Comparison of ENCODE assay signal across 8 cellular contexts in genomic region chr21:45542242-45542666, GRCh38. TPM values are rescaled to one million over a fixed set of nuclear protein-coding genes. Genes with fewer than 3 reads are reported as not detected.
A peak's percentile ranks its signal among the peaks of the same experiment; 100 is the strongest.
DNase-seq lines count a peak whose midpoint lies in the region; ATAC-seq and TF ChIP-seq lines count a peak whose summit lies in the region.

TSS of gene SLC19A1 (minus strand) at chr21:45542440. CDS start at chr21:45537959, 4,481 bp downstream.

- ATAC-seq in HG03064 (IDR thresholded peaks at IDR 0.05; ENCODE audit: low read depth, unreplicated experiment) (peak; percentile 57), natural killer cell (peak; percentile 89 to 93 (median 90))
- peak; percentile 87 to 88 for ATAC-seq in activated T-cell treated with anti-CD3 and anti-CD28 coated beads, Interleukin-2, amount 50 U/mL, for 72 hours (replicated peaks in 1 of 2)

- peak within 1 kb of the TSS; percentile 64 to 87 (median 85) for H3K27ac ChIP-seq in stomach

- intact Hi-C loops in natural killer cell (cut with micrococcal nuclease) (no loop called here), stomach (cut with DNase I; ENCODE audit: low total_unique reads) (no loop called here)

- no peak within 1 kb of the TSS for H3K27ac Mint-ChIP-seq in activated T-cell treated with anti-CD3 and anti-CD28 coated beads, Interleukin-2, amount 50 U/mL, for 72 hours
- H3K27ac Mint-ChIP-seq in natural killer cell = peak within 1 kb of the TSS in 1 of 2 donors; percentile 29

- H3K36me3 ChIP-seq in stomach = no peaks in the 10 kb centered on the region

- H3K4me1 Mint-ChIP-seq in activated T-cell treated with anti-CD3 and anti-CD28 coated beads, Interleukin-2, amount 50 U/mL, for 72 hours (ENCODE audit: low read depth) = peaks cover 21% of the 10 kb centered on the region
- peaks cover 0 to 4% of the 10 kb centered on the region in 2 donors for H3K4me1 Mint-ChIP-seq in natural killer cell

- no peaks in the 10 kb centered on the region for H3K9me3 ChIP-seq in stomach

- TF ChIP-seq EP300 in stomach (IDR thresholded peaks at IDR 0.05) = no peak

- H3K4me1 ChIP-seq in stomach = peaks cover 14 to 46% (median 30%) of the 10 kb centered on the region in 4 donors

- DNase-seq in NCI-H82 (lab: John Stamatoyannopoulos, UW) (peak; percentile 79), NCI-H82 treated with DMSO at 0.1 percent for 48 hours (lab: John Stamatoyannopoulos, UW; ENCODE audit: unreplicated experiment) (no peak), OCI-M1 (lab: John Stamatoyannopoulos, UW) (peak; percentile 82), fibroblast of pulmonary artery (ENCODE audit: low read depth) (peak; percentile 59), natural killer cell (peak; percentile 72), stomach (peak; percentile 79)
- DNase-seq in activated T-cell treated with anti-CD3 and anti-CD28 coated beads, Interleukin-2, amount 50 U/mL, for 72 hours = peak; percentile 75 to 88

- 0 to 6% (median 1%) methylated on average over 7 to 59 of the region's 59 CpGs; no CpG with 5 or more reads in 1 of the 5 donors for WGBS in stomach, 5 donors

- H3K9me3 Mint-ChIP-seq in activated T-cell treated with anti-CD3 and anti-CD28 coated beads, Interleukin-2, amount 50 U/mL, for 72 hours = no peaks in the 10 kb centered on the region
- no peaks in the 10 kb centered on the region for H3K9me3 Mint-ChIP-seq in natural killer cell

- no peaks in the 10 kb centered on the region for H3K27me3 ChIP-seq in stomach

- H3K36me3 Mint-ChIP-seq in activated T-cell treated with anti-CD3 and anti-CD28 coated beads, Interleukin-2, amount 50 U/mL, for 72 hours (ENCODE audit: insufficient read depth in 2 of 2) = no peaks in the 10 kb centered on the region
- no peaks in the 10 kb centered on the region for H3K36me3 Mint-ChIP-seq in natural killer cell

- TF ChIP-seq CTCF in fibroblast of pulmonary artery (IDR thresholded peaks at IDR 0.05; ENCODE audit: low read length, missing control alignments) (no peak), natural killer cell (IDR thresholded peaks at IDR 0.05) (peak; percentile 54), stomach (IDR thresholded peaks at IDR 0.05) (peak in 3 of 7 experiments; percentile 29 to 76 (median 45))

- H3K4me3 ChIP-seq in fibroblast of pulmonary artery (replicated peaks; ENCODE audit: low read depth, low read length) = peak within 1 kb of the TSS; percentile 55
- peak within 1 kb of the TSS; percentile 68 to 88 (median 80) for H3K4me3 ChIP-seq in stomach

- H3K4me3 Mint-ChIP-seq in activated T-cell treated with anti-CD3 and anti-CD28 coated beads, Interleukin-2, amount 50 U/mL, for 72 hours = peak within 1 kb of the TSS; percentile 80 to 91
- H3K4me3 Mint-ChIP-seq in natural killer cell = peak within 1 kb of the TSS; percentile 80

- no peaks in the 10 kb centered on the region for H3K27me3 Mint-ChIP-seq in activated T-cell treated with anti-CD3 and anti-CD28 coated beads, Interleukin-2, amount 50 U/mL, for 72 hours (ENCODE audit: low read depth)
- H3K27me3 Mint-ChIP-seq in natural killer cell (ENCODE audit: low read depth in 2 of 2) = no peaks in the 10 kb centered on the region

- TF ChIP-seq POLR2A in stomach (IDR thresholded peaks at IDR 0.05) = no peak

RNA-seq across cellular contexts. Expression of gene SLC19A1, which starts in this region (rescaled TPM):
- 10 to 100 TPM; 30.4 to 40.1 TPM for total RNA-seq in activated T-cell treated with anti-CD3 and anti-CD28 coated beads, Interleukin-2, amount 50 U/mL, for 72 hours
- total RNA-seq in natural killer cell (1 to 10 TPM; 2.5 to 9.0 (median 4.9) TPM), stomach (10 to 100 TPM in 1 of 5 donors, 1 to 10 TPM in 4; 3.1 to 23.3 (median 3.9) TPM)
- polyA plus RNA-seq in stomach = 1 to 10 TPM; 2.9 to 9.9 (median 6.7) TPM
